19 cellular contexts compared by ENCODE assay signal in genomic region chr10:86079088-86079487, GRCh38.
DNase-seq lines count a peak whose midpoint lies in the region; ATAC-seq and TF ChIP-seq lines count a peak whose summit lies in the region.
"Had no signal": no experiment of that assay in that cellular context is flagged by ENCODE, and none has a peak within 500 bp of the region (broad histone marks: within the 10 kb centered on the region; RNA-seq: fewer than 3 reads in every experiment).

No MANE protein-coding gene starts in this region.

- H3K9me3 Mint-ChIP-seq in GM23338 = peaks cover 62% of the 10 kb centered on the region
- H3K9me3 Mint-ChIP-seq in neural progenitor cell = no peaks in the 10 kb centered on the region
- peaks cover 5% of the 10 kb centered on the region for H3K9me3 Mint-ChIP-seq in glutamatergic neuron (ENCODE audit: unreplicated experiment)
- H3K9me3 Mint-ChIP-seq: activated naive CD4-positive, alpha-beta T cell treated with anti-CD3 and anti-CD28 coated beads, Interleukin-2, amount 10 ng/mL, durations not matched to agents 7 days and 5 days had no signal

- H3K27ac ChIP-seq in GM23338 (ENCODE audit: low read depth) = no peak overlapping the region
- H3K27ac ChIP-seq in HUES48 (ENCODE audit: low read depth, low read length) = peak overlapping the region; percentile 86
- H3K27ac ChIP-seq in coronary artery = no peak overlapping the region
- H3K27ac ChIP-seq in neural progenitor cell = no peak overlapping the region
- no peak overlapping the region for H3K27ac ChIP-seq in esophagus squamous epithelium
- H3K27ac ChIP-seq in lower lobe of right lung = no peak overlapping the region
- H3K27ac ChIP-seq: PC-9, WERI-Rb-1 had no signal

- H3K36me3 Mint-ChIP-seq in GM23338 (ENCODE audit: low read depth) (peaks cover 9% of the 10 kb centered on the region), neural progenitor cell (no peaks in the 10 kb centered on the region), glutamatergic neuron (ENCODE audit: unreplicated experiment) (no peaks in the 10 kb centered on the region)
- H3K36me3 Mint-ChIP-seq: activated naive CD4-positive, alpha-beta T cell treated with anti-CD3 and anti-CD28 coated beads, Interleukin-2, amount 10 ng/mL, durations not matched to agents 7 days and 5 days; immature natural killer cell had no signal

- no peak overlapping the region for H2AFZ ChIP-seq in GM23338
- H2AFZ ChIP-seq in neural progenitor cell (replicated peaks) = peak overlapping the region; percentile 40
- H2AFZ ChIP-seq: PC-9 had no signal

- H3K4me1 Mint-ChIP-seq in GM23338 (peaks cover 8% of the 10 kb centered on the region), neural progenitor cell (peaks cover 7% of the 10 kb centered on the region), glutamatergic neuron (ENCODE audit: low read depth, unreplicated experiment) (peaks cover 10% of the 10 kb centered on the region)
- H3K4me1 Mint-ChIP-seq: activated naive CD4-positive, alpha-beta T cell treated with anti-CD3 and anti-CD28 coated beads, Interleukin-2, amount 10 ng/mL, durations not matched to agents 7 days and 5 days; immature natural killer cell had no signal

- H3K9me2 ChIP-seq in GM23338 (ENCODE audit: insufficient read depth) = no peaks in the 10 kb centered on the region

- DNase-seq in GM23338 (ENCODE audit: low spot score) = no peak
- peak; percentile 31 for DNase-seq in coronary artery (ENCODE audit: low spot score)
- DNase-seq in neural progenitor cell (ENCODE audit: low spot score) = no peak
- DNase-seq in glutamatergic neuron = no peak
- DNase-seq in esophagus squamous epithelium (lab: John Stamatoyannopoulos, UW) = no peak
- no peak for DNase-seq in HuH-7.5 (ENCODE audit: low spot score)
- DNase-seq in lower lobe of right lung = no peak
- DNase-seq: activated naive CD4-positive, alpha-beta T cell treated with anti-CD3 and anti-CD28 coated beads, Interleukin-2, amount 10 ng/mL, durations not matched to agents 7 days and 5 days; DMS53; immature natural killer cell; Karpas-422; NCI-H187; NCI-H446 treated with DMSO at 0.1 percent for 48 hours; PC-9; stimulated activated CD4-positive, alpha-beta T cell treated with anti-CD3 and anti-CD28 coated beads, Interleukin-12 subunit alpha, Interleukin-12 subunit beta, amount 100 ng/mL, for 4 hours; SW 1271; WERI-Rb-1 had no signal

- H3K27me3 Mint-ChIP-seq in GM23338 (ENCODE audit: insufficient read depth, low read depth, poor library complexity) = peaks cover 10% of the 10 kb centered on the region
- H3K27me3 Mint-ChIP-seq in neural progenitor cell (ENCODE audit: insufficient read depth, low read depth) = peaks cover 4% of the 10 kb centered on the region
- H3K27me3 Mint-ChIP-seq in glutamatergic neuron (ENCODE audit: unreplicated experiment) = peaks cover 3% of the 10 kb centered on the region
- H3K27me3 Mint-ChIP-seq: activated naive CD4-positive, alpha-beta T cell treated with anti-CD3 and anti-CD28 coated beads, Interleukin-2, amount 10 ng/mL, durations not matched to agents 7 days and 5 days had no signal

- H3K27me3 ChIP-seq in GM23338 (ENCODE audit: insufficient read depth) = no peaks in the 10 kb centered on the region
- no peaks in the 10 kb centered on the region for H3K27me3 ChIP-seq in HUES48 (ENCODE audit: control insufficient read depth, insufficient read depth, low read length)
- H3K27me3 ChIP-seq in neural progenitor cell = no peaks in the 10 kb centered on the region
- H3K27me3 ChIP-seq in esophagus squamous epithelium = no peaks in the 10 kb centered on the region
- no peaks in the 10 kb centered on the region for H3K27me3 ChIP-seq in lower lobe of right lung (ENCODE audit: low read depth)

- no peak for TF ChIP-seq POLR2A in esophagus squamous epithelium (IDR thresholded peaks at IDR 0.05)

- H3K9ac ChIP-seq in HUES48 (ENCODE audit: low read depth, low read length) (no peak overlapping the region), neural progenitor cell (no peak overlapping the region)

- H3K4me1 ChIP-seq in GM23338 (ENCODE audit: insufficient read depth) (no peaks in the 10 kb centered on the region), HUES48 (ENCODE audit: control insufficient read depth, insufficient read depth, low read length) (peaks cover 8% of the 10 kb centered on the region), neural progenitor cell (peaks cover 5% of the 10 kb centered on the region), esophagus squamous epithelium (no peaks in the 10 kb centered on the region), lower lobe of right lung (no peaks in the 10 kb centered on the region)
- H3K4me1 ChIP-seq: HAP-1 had no signal

- H3K4me3 ChIP-seq in GM23338 = no peak overlapping the region
- H3K4me3 ChIP-seq in HUES48 (ENCODE audit: low read depth, low read length) = no peak overlapping the region
- H3K4me3 ChIP-seq in coronary artery = no peak overlapping the region
- H3K4me3 ChIP-seq in neural progenitor cell = no peak overlapping the region
- no peak overlapping the region for H3K4me3 ChIP-seq in esophagus squamous epithelium
- H3K4me3 ChIP-seq in lower lobe of right lung = no peak overlapping the region
- H3K4me3 ChIP-seq: HAP-1, PC-9 had no signal

- TF ChIP-seq CTCF in GM23338 (conservative IDR thresholded peaks at IDR 0.05; ENCODE audit: low read depth in 2 of 2) (no peak), coronary artery (IDR thresholded peaks at IDR 0.05) (no peak), neural progenitor cell (IDR thresholded peaks at IDR 0.05) (no peak), glutamatergic neuron (IDR thresholded peaks at IDR 0.05; ENCODE audit: partially characterized antibody, unreplicated experiment) (no peak), esophagus squamous epithelium (IDR thresholded peaks at IDR 0.05) (no peak), lower lobe of right lung (IDR thresholded peaks at IDR 0.05) (no peak)

- no peaks in the 10 kb centered on the region for H3K79me2 ChIP-seq in GM23338 (replicated peaks; ENCODE audit: insufficient read depth)
- H3K79me2 ChIP-seq in neural progenitor cell (ENCODE audit: low read depth) = no peaks in the 10 kb centered on the region

- no peak overlapping the region; the same call in 1 of the 2 replicates for H3K27ac Mint-ChIP-seq in GM23338
- no peak overlapping the region for H3K27ac Mint-ChIP-seq in neural progenitor cell
- H3K27ac Mint-ChIP-seq in glutamatergic neuron (ENCODE audit: unreplicated experiment) = no peak overlapping the region
- H3K27ac Mint-ChIP-seq: activated naive CD4-positive, alpha-beta T cell treated with anti-CD3 and anti-CD28 coated beads, Interleukin-2, amount 10 ng/mL, durations not matched to agents 7 days and 5 days; immature natural killer cell had no signal

- H4K20me1 ChIP-seq in GM23338 (replicated peaks; ENCODE audit: insufficient read depth) (no peaks in the 10 kb centered on the region), neural progenitor cell (ENCODE audit: low read depth) (no peaks in the 10 kb centered on the region)

- H3F3A ChIP-seq in GM23338 (replicated peaks; ENCODE audit: low read depth) (no peaks in the 10 kb centered on the region), neural progenitor cell (ENCODE audit: low read depth) (no peaks in the 10 kb centered on the region)

- H3K4me2 ChIP-seq in GM23338 (no peak overlapping the region), neural progenitor cell (no peak overlapping the region)
- H3K4me2 ChIP-seq: PC-9 had no signal

- H3K9me3 ChIP-seq in HUES48 (ENCODE audit: control insufficient read depth, insufficient read depth, low read length) (no peaks in the 10 kb centered on the region), neural progenitor cell (ENCODE audit: low read depth) (no peaks in the 10 kb centered on the region), esophagus squamous epithelium (no peaks in the 10 kb centered on the region), lower lobe of right lung (no peaks in the 10 kb centered on the region)
- H3K9me3 ChIP-seq: HAP-1 had no signal

- ATAC-seq in GM23338 (peak; percentile 88), lower lobe of right lung (no peak)

- no peak overlapping the region for H3K4me3 Mint-ChIP-seq in GM23338
- H3K4me3 Mint-ChIP-seq in neural progenitor cell = no peak overlapping the region
- no peak overlapping the region for H3K4me3 Mint-ChIP-seq in glutamatergic neuron (ENCODE audit: unreplicated experiment)
- H3K4me3 Mint-ChIP-seq: activated naive CD4-positive, alpha-beta T cell treated with anti-CD3 and anti-CD28 coated beads, Interleukin-2, amount 10 ng/mL, durations not matched to agents 7 days and 5 days; immature natural killer cell had no signal

- no peaks in the 10 kb centered on the region for H3K36me3 ChIP-seq in GM23338 (ENCODE audit: insufficient read depth)
- no peaks in the 10 kb centered on the region for H3K36me3 ChIP-seq in HUES48 (ENCODE audit: control insufficient read depth, insufficient read depth, low read length)
- H3K36me3 ChIP-seq in neural progenitor cell = no peaks in the 10 kb centered on the region
- H3K36me3 ChIP-seq in esophagus squamous epithelium = no peaks in the 10 kb centered on the region
- no peaks in the 10 kb centered on the region for H3K36me3 ChIP-seq in lower lobe of right lung
- H3K36me3 ChIP-seq: HAP-1, WERI-Rb-1 had no signal

- 67 to 100% methylated on average over 1 to 2 of the region's 4 CpGs for WGBS in esophagus squamous epithelium, 2 donors

- intact Hi-C loops in esophagus squamous epithelium (cut with DNase I) = no loop called here
- intact Hi-C loops in lower lobe of right lung (cut with DNase I) = no loop called here

TF ChIP-seq in GM23338, 12 proteins besides CTCF, POLR2A, EP300 and RAD21 (continues in another document):
- TF ChIP-seq POLR2AphosphoS5 (IDR thresholded peaks at IDR 0.05; ENCODE audit: low read depth) (no peak), ZNF114 (CRISPR knock-in tag; IDR thresholded peaks at IDR 0.05) (no peak), JUNB (IDR thresholded peaks at IDR 0.05; ENCODE audit: unreplicated experiment) (no peak), ETS1 (IDR thresholded peaks at IDR 0.05) (no peak), NANOG (IDR thresholded peaks at IDR 0.05; ENCODE audit: borderline replicate concordance) (no peak), STAT1 (IDR thresholded peaks at IDR 0.05; ENCODE audit: unreplicated experiment) (no peak), EZH2phosphoT487 (IDR thresholded peaks at IDR 0.05; ENCODE audit: unreplicated experiment) (no peak), EZH2 (IDR thresholded peaks at IDR 0.05; ENCODE audit: low read depth, unreplicated experiment) (no peak), CREB1 (CRISPR knock-in tag; IDR thresholded peaks at IDR 0.05; ENCODE audit: low read depth) (no peak)
